In genomic region chr4:81896936-81897335, GRCh38 we compare ENCODE assay signal across 14 cellular contexts.
"Had no signal": no experiment of that assay in that cellular context is flagged by ENCODE, and none has a peak within 500 bp of the region (broad histone marks: within the 10 kb centered on the region; RNA-seq: fewer than 3 reads in every experiment).

No MANE protein-coding gene starts in this region.

- H3K27ac ChIP-seq: heart left ventricle, neural progenitor cell, pancreas, upper lobe of right lung had no signal

- ATAC-seq: activated CD4-positive, CD25-positive, alpha-beta regulatory T cell treated with anti-CD3 and anti-CD28 coated beads, Interleukin-2, amount 50 U/mL, for 24 hours; activated CD8-positive, alpha-beta memory T cell treated with anti-CD3 and anti-CD28 coated beads, Interleukin-2, amount 10 ng/mL, durations not matched to agents 7 days and 5 days; heart left ventricle; upper lobe of right lung had no signal

- H3K9me3 ChIP-seq: heart left ventricle, pancreas, upper lobe of right lung had no signal

- DNase-seq: activated CD4-positive, alpha-beta T cell treated with anti-CD3 and anti-CD28 coated beads, Interleukin-2, amount 50 U/mL, for 48 hours; activated CD8-positive, alpha-beta memory T cell treated with anti-CD3 and anti-CD28 coated beads, Interleukin-2, amount 10 ng/mL, durations not matched to agents 7 days and 5 days; activated effector memory CD4-positive, alpha-beta T cell treated with anti-CD3 and anti-CD28 coated beads, Interleukin-2, amount 50 U/mL, for 16 hours; activated naive CD8-positive, alpha-beta T cell treated with anti-CD3 and anti-CD28 coated beads, Interleukin-2, amount 10 ng/mL, durations not matched to agents 7 days and 5 days; activated T-cell treated with anti-CD3 and anti-CD28 coated beads, Interleukin-2, amount 50 U/mL, for 24 hours; aorta; heart left ventricle; islet precursor cell; pancreas; stimulated activated CD4-positive, alpha-beta T cell treated with anti-CD3 and anti-CD28 coated beads, Interleukin-2, amount 100 ng/mL, for 48 hours; stimulated activated naive CD4-positive, alpha-beta T cell treated with Interleukin-2 at 50 U/mL for 16 hours; upper lobe of right lung had no signal

- H3K4me3 ChIP-seq: heart left ventricle, neural progenitor cell, pancreas, upper lobe of right lung had no signal

- H3K4me1 ChIP-seq: heart left ventricle, pancreas, upper lobe of right lung had no signal

- H3K36me3 ChIP-seq: heart left ventricle, neural progenitor cell, pancreas, upper lobe of right lung had no signal

- H3K27me3 ChIP-seq: neural progenitor cell, pancreas had no signal
